In the genomic region with DNA sequence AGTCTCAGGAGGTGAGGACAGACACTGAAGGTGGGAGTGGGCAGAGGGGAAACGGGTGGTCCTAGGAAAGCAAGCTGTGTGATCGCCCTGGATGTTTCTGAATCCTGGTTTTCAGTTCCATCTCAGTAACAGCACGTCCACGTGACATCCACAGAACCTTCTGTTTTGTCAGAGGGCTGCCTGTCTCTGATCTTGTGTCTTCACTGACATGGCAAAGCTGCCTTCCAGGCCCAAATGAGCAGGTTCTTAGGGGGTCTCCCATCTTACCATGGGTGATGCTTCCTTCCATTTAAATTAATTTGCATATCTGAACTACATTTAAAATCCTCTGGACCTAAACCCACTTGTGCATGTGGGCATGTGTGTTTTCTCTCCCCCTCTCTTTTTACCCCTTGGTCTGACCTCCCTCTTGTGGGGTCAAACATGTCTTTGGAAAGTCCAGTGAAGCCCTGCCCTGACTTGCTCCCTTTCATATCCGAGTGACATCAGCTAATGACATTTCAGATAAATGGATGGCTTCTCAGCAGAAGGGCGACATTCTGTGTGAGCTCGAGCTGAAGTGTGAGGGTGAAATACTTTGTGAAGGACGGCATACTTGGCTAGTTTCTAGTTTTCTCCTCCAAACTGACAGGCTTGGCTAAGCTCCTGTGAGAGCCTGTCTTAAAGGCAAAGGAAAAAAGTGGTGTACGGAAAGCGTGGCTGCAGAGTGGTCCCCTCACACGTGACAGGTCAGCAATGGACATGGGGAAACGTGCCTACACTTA, we compare ENCODE assay signal across 26 cellular contexts.
DNase-seq lines count a peak whose midpoint lies in the region; ATAC-seq and TF ChIP-seq lines count a peak whose summit lies in the region.
"Had no signal": no experiment of that assay in that cellular context is flagged by ENCODE, and none has a peak within 500 bp of the region (broad histone marks: within the 10 kb centered on the region; RNA-seq: fewer than 3 reads in every experiment).

No MANE protein-coding gene starts in this region.

- H3K4me3 ChIP-seq in BLaER1 treated with 17β-estradiol and CSF1 and Interleukin-3, amounts not matched to agents 10 nM and 100 nM, result no peak overlapping the region
- H3K4me3 ChIP-seq in choroid plexus epithelial cell (ENCODE audit: low read depth, low read length), result no peak overlapping the region
- H3K4me3 ChIP-seq in neural progenitor cell, result no peak overlapping the region
- H3K4me3 ChIP-seq: A549, dorsolateral prefrontal cortex, SJCRH30 had no signal

- H3K27me3 Mint-ChIP-seq in neural progenitor cell (ENCODE audit: insufficient read depth, low read depth), result peaks cover 5% of the 10 kb centered on the region
- peaks cover 26% of the 10 kb centered on the region for H3K27me3 Mint-ChIP-seq in activated CD4-positive, alpha-beta T cell treated with anti-CD3 and anti-CD28 coated beads for 36 hours

- H3K4me1 ChIP-seq in BLaER1 treated with 17β-estradiol and CSF1 and Interleukin-3, amounts not matched to agents 10 nM and 100 nM, result peaks cover 35 to 69% (median 57%) of the 10 kb centered on the region in 10 experiments
- H3K4me1 ChIP-seq in neural progenitor cell, result peaks cover 33% of the 10 kb centered on the region
- H3K4me1 ChIP-seq: SJCRH30 had no signal

- H3K4me2 ChIP-seq in BLaER1 treated with 17β-estradiol and CSF1 and Interleukin-3, amounts not matched to agents 10 nM and 100 nM, result peak overlapping the region in 8 of 11 experiments; percentile 16 to 93 (median 84); a peak in 16 of 22 replicates
- no peak overlapping the region for H3K4me2 ChIP-seq in neural progenitor cell
- H3K4me2 ChIP-seq: A549 had no signal

- peaks cover 0 to 36% (median 0%) of the 10 kb centered on the region in 11 experiments; a peak in 4 of 22 replicates for H3K27me3 ChIP-seq in BLaER1 treated with 17β-estradiol and CSF1 and Interleukin-3, amounts not matched to agents 10 nM and 100 nM
- no peaks in the 10 kb centered on the region for H3K27me3 ChIP-seq in neural progenitor cell
- H3K27me3 ChIP-seq: dorsolateral prefrontal cortex, SJCRH30 had no signal

- peak overlapping the region; percentile 14 for H3K27ac Mint-ChIP-seq in neural progenitor cell
- no peak overlapping the region for H3K27ac Mint-ChIP-seq in activated CD4-positive, alpha-beta T cell treated with anti-CD3 and anti-CD28 coated beads for 36 hours
- H3K27ac Mint-ChIP-seq: activated B cell treated with CpG ODN at 0.5 μM for 24 hours; activated CD8-positive, alpha-beta T cell treated with anti-CD3 and anti-CD28 coated beads for 36 hours; activated naive CD8-positive, alpha-beta T cell; IgD-negative memory B cell; progenitor cell of endocrine pancreas had no signal

- H4K20me1 ChIP-seq in BLaER1 treated with 17β-estradiol and CSF1 and Interleukin-3, amounts not matched to agents 10 nM and 100 nM, result no peaks in the 10 kb centered on the region
- peaks cover 7% of the 10 kb centered on the region for H4K20me1 ChIP-seq in neural progenitor cell (ENCODE audit: low read depth)

- H3K4me3 Mint-ChIP-seq in neural progenitor cell, result peak overlapping the region; percentile 34
- no peak overlapping the region for H3K4me3 Mint-ChIP-seq in activated CD4-positive, alpha-beta T cell treated with anti-CD3 and anti-CD28 coated beads for 36 hours
- H3K4me3 Mint-ChIP-seq: activated B cell treated with CpG ODN at 0.5 μM for 24 hours; activated CD8-positive, alpha-beta T cell treated with anti-CD3 and anti-CD28 coated beads for 36 hours; activated naive CD8-positive, alpha-beta T cell; CD8-positive, alpha-beta memory T cell; IgD-negative memory B cell had no signal

- H3K79me2 ChIP-seq in neural progenitor cell (ENCODE audit: low read depth), result no peaks in the 10 kb centered on the region

- H3K36me3 Mint-ChIP-seq in neural progenitor cell, result no peaks in the 10 kb centered on the region
- no peaks in the 10 kb centered on the region for H3K36me3 Mint-ChIP-seq in activated CD4-positive, alpha-beta T cell treated with anti-CD3 and anti-CD28 coated beads for 36 hours (ENCODE audit: low read depth)
- H3K36me3 Mint-ChIP-seq: activated naive CD8-positive, alpha-beta T cell; CD8-positive, alpha-beta memory T cell; IgD-negative memory B cell had no signal

- peaks cover 10% of the 10 kb centered on the region for H3K9me3 Mint-ChIP-seq in neural progenitor cell
- no peaks in the 10 kb centered on the region for H3K9me3 Mint-ChIP-seq in activated CD4-positive, alpha-beta T cell treated with anti-CD3 and anti-CD28 coated beads for 36 hours (ENCODE audit: low read depth)
- H3K9me3 Mint-ChIP-seq: activated B cell treated with CpG ODN at 0.5 μM for 24 hours; activated CD8-positive, alpha-beta T cell treated with anti-CD3 and anti-CD28 coated beads for 36 hours had no signal

- 0 out of 22 replicates have a peak, but pooled peaks cover 0 to 4% (median 0%) of the 10 kb centered on the region in 11 experiments for H3K9me3 ChIP-seq in BLaER1 treated with 17β-estradiol and CSF1 and Interleukin-3, amounts not matched to agents 10 nM and 100 nM (replicated peaks in 1 of 11)
- no peaks in the 10 kb centered on the region for H3K9me3 ChIP-seq in neural progenitor cell (ENCODE audit: low read depth)
- H3K9me3 ChIP-seq: A549, SJCRH30 had no signal

- intact Hi-C loops in left cardiac atrium (cut with DNase I), result loop anchor here in 1 of 2 donors (10.0 kb wide), 1 partner anchor 208 kb away; a partner anchor contains a TSS
- intact Hi-C loops in activated CD4-positive, alpha-beta T cell treated with anti-CD3 and anti-CD28 coated beads for 36 hours (cut with DNase I, micrococcal nuclease), result no loop called here

- no peak overlapping the region for H3K9ac ChIP-seq in BLaER1 treated with 17β-estradiol and CSF1 and Interleukin-3, amounts not matched to agents 10 nM and 100 nM
- H3K9ac ChIP-seq in neural progenitor cell, result no peak overlapping the region

- H3F3A ChIP-seq in neural progenitor cell (ENCODE audit: low read depth), result peaks cover 35% of the 10 kb centered on the region

- no peak overlapping the region for H3K27ac ChIP-seq in BLaER1 treated with 17β-estradiol and CSF1 and Interleukin-3, amounts not matched to agents 10 nM and 100 nM
- no peak overlapping the region for H3K27ac ChIP-seq in neural progenitor cell
- H3K27ac ChIP-seq: dorsolateral prefrontal cortex, SJCRH30 had no signal

- POLR2A ChIA-PET in activated CD4-positive, alpha-beta T cell treated with anti-CD3 and anti-CD28 coated beads for 36 hours (lab: Charles Lee), result interaction anchor here (0.6 kb wide), 1 partner anchor 75 kb away, joined by 14 read pairs; no protein-coding TSS in a partner anchor

- CTCF ChIA-PET in activated CD4-positive, alpha-beta T cell treated with anti-CD3 and anti-CD28 coated beads for 36 hours (lab: Charles Lee), result no interaction called here

- peaks cover 46% of the 10 kb centered on the region for H3K4me1 Mint-ChIP-seq in neural progenitor cell
- peaks cover 16% of the 10 kb centered on the region for H3K4me1 Mint-ChIP-seq in activated CD4-positive, alpha-beta T cell treated with anti-CD3 and anti-CD28 coated beads for 36 hours
- H3K4me1 Mint-ChIP-seq: CD8-positive, alpha-beta memory T cell; IgD-negative memory B cell had no signal

- no peak overlapping the region for H2AFZ ChIP-seq in neural progenitor cell (replicated peaks)

- ATAC-seq in left cardiac atrium, result peak; percentile 22 to 54
- ATAC-seq in activated CD4-positive, alpha-beta T cell treated with anti-CD3 and anti-CD28 coated beads for 36 hours, result no peak
- ATAC-seq: A549; activated CD8-positive, alpha-beta T cell treated with anti-CD3 and anti-CD28 coated beads for 36 hours; Panc1 had no signal

- H3K36me3 ChIP-seq in BLaER1 treated with 17β-estradiol and CSF1 and Interleukin-3, amounts not matched to agents 10 nM and 100 nM, result no peaks in the 10 kb centered on the region
- no peaks in the 10 kb centered on the region for H3K36me3 ChIP-seq in neural progenitor cell
- H3K36me3 ChIP-seq: SJCRH30 had no signal

- TF ChIP-seq CTCF in choroid plexus epithelial cell (conservative IDR thresholded peaks at IDR 0.05; ENCODE audit: low read depth, low read length), result no peak
- no peak for TF ChIP-seq CTCF in neural progenitor cell (IDR thresholded peaks at IDR 0.05)

- DNase-seq in choroid plexus epithelial cell (ENCODE audit: low read depth), result peak; percentile 36
- DNase-seq in left cardiac atrium, result no peak
- DNase-seq in neural progenitor cell (ENCODE audit: low spot score), result no peak
- DNase-seq in HK-2 (ENCODE audit: unreplicated experiment), result no peak
- no peak for DNase-seq in activated CD4-positive, alpha-beta T cell treated with anti-CD3 and anti-CD28 coated beads for 36 hours
- no peak for DNase-seq in DMS153 treated with DMSO at 0.1 percent for 48 hours (lab: John Stamatoyannopoulos, UW; ENCODE audit: unreplicated experiment)
- no peak for DNase-seq in NCI-H146 (lab: John Stamatoyannopoulos, UW)
- DNase-seq: activated B cell treated with CpG ODN at 0.5 μM for 24 hours; activated CD8-positive, alpha-beta T cell treated with anti-CD3 and anti-CD28 coated beads for 36 hours; activated effector memory CD4-positive, alpha-beta T cell treated with Interleukin-2 at 50 U/mL for 16 hours; activated T-cell treated with anti-CD3 and anti-CD28 coated beads for 4 hours; AML-193; CD8-positive, alpha-beta memory T cell; dorsolateral prefrontal cortex; mammary epithelial cell; NCI-H1048; NCI-H2029; NCI-H526 treated with DMSO at 0.1 percent for 48 hours; SJCRH30; stimulated activated naive CD4-positive, alpha-beta T cell treated with Interleukin-2 at 50 U/mL for 16 hours had no signal
